In genomic region chr2:199692489-199692888, GRCh38 we compare ENCODE assay signal across 1 cellular context.
TF ChIP-seq lines count a peak whose summit lies in the region.

No MANE protein-coding gene starts in this region.

TF ChIP-seq in SK-N-SH, 30 proteins besides CTCF, POLR2A, EP300 and RAD21 (continued from another document):
- TF ChIP-seq PBX3 (IDR thresholded peaks at IDR 0.05) (no peak), FOXM1 (IDR thresholded peaks at IDR 0.05; ENCODE audit: low read depth) (no peak), FOSL2 (IDR thresholded peaks at IDR 0.05; ENCODE audit: borderline replicate concordance, low read depth) (no peak), POLR2AphosphoS5 (IDR thresholded peaks at IDR 0.05; ENCODE audit: low read depth, low read length) (no peak), EZH2phosphoT487 (IDR thresholded peaks at IDR 0.05; ENCODE audit: borderline replicate concordance, low read depth) (no peak), GABPA (IDR thresholded peaks at IDR 0.05; ENCODE audit: low read depth) (no peak), NFIC (IDR thresholded peaks at IDR 0.05; ENCODE audit: borderline replicate concordance) (no peak), MEF2A (IDR thresholded peaks at IDR 0.05; ENCODE audit: borderline replicate concordance, low read depth) (no peak)
- TF ChIP-seq, protein P1, sequence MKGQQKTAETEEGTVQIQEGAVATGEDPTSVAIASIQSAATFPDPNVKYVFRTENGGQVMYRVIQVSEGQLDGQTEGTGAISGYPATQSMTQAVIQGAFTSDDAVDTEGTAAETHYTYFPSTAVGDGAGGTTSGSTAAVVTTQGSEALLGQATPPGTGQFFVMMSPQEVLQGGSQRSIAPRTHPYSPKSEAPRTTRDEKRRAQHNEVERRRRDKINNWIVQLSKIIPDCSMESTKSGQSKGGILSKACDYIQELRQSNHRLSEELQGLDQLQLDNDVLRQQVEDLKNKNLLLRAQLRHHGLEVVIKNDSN (IDR thresholded peaks at IDR 0.05; ENCODE audit: borderline replicate concordance, low read depth): no peak
- TF ChIP-seq, protein P2, sequence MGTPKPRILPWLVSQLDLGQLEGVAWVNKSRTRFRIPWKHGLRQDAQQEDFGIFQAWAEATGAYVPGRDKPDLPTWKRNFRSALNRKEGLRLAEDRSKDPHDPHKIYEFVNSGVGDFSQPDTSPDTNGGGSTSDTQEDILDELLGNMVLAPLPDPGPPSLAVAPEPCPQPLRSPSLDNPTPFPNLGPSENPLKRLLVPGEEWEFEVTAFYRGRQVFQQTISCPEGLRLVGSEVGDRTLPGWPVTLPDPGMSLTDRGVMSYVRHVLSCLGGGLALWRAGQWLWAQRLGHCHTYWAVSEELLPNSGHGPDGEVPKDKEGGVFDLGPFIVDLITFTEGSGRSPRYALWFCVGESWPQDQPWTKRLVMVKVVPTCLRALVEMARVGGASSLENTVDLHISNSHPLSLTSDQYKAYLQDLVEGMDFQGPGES (IDR thresholded peaks at IDR 0.05; ENCODE audit: low read depth, low read length): no peak
